ENCODE assay signal across 1 cellular context in the genomic region with DNA sequence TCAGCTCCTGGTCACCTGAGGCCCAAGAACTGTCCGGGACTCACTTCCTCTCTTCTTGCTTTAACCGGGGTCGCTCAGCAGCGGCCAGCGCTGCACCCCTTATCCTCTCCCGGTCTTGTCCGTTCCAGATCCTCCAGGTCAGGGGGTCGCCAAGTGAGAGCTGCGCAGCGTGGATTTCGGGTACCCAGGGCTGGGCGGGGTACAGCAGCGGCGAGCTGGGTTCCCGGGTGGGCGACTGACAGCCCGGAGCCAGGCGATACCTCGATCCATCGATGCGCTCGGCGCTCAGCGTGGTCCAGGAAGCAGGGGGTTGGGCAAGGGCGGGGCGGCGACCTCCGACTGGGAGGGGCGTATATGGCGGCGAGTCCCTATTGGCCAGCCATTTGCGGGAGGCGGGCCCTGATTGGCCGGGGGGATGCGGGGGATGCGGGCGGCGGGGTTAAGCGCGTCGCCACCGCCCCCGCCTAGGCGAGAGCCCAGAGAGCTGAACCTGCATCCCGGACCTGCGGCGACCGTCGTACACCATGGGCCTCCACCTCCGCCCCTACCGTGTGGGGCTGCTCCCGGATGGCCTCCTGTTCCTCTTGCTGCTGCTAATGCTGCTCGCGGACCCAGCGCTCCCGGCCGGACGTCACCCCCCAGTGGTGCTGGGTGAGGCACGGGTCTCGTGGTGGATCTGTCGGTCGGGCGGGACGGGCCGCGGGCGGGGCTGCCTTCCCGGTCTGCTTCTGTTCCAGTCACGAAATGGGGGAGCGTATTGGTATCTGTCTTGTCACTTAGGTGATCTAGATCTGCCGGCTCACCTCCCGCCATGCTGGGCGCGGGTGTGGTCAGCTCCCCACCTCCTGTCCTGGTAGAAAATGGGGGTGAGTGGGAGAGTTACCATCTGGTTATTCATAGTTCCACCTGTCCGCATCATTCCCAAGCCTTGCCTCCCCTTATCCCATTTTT.
A peak's percentile ranks its signal among the peaks of the same experiment; 100 is the strongest.
TF ChIP-seq lines count a peak whose summit lies in the region.

A gene with protein sequence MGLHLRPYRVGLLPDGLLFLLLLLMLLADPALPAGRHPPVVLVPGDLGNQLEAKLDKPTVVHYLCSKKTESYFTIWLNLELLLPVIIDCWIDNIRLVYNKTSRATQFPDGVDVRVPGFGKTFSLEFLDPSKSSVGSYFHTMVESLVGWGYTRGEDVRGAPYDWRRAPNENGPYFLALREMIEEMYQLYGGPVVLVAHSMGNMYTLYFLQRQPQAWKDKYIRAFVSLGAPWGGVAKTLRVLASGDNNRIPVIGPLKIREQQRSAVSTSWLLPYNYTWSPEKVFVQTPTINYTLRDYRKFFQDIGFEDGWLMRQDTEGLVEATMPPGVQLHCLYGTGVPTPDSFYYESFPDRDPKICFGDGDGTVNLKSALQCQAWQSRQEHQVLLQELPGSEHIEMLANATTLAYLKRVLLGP (plus strand): TSS at position 471 of the 951 bp plus-strand sequence. CDS start 54 bp downstream, at position 525.

TF ChIP-seq in HepG2, 621 proteins besides CTCF, POLR2A, EP300 and RAD21 (continued from another document and continues in another):
- TF ChIP-seq PTBP1 (IDR thresholded peaks at IDR 0.05; ENCODE audit: low read depth, low read length, poor library complexity, severe bottlenecking) (peak; percentile 73), CREM (IDR thresholded peaks at IDR 0.05) (peak; percentile 56), CREM (CRISPR knock-in tag; IDR thresholded peaks at IDR 0.05) (no peak), EHMT2 (IDR thresholded peaks at IDR 0.05; ENCODE audit: borderline replicate concordance, low read depth, low read length) (no peak), SMARCC2 (IDR thresholded peaks at IDR 0.05) (no peak), NR1H2 (CRISPR knock-in tag; IDR thresholded peaks at IDR 0.05; ENCODE audit: borderline replicate concordance, low read depth) (no peak), ZNF136 (CRISPR knock-in tag; IDR thresholded peaks at IDR 0.05; ENCODE audit: low read depth) (0 out of 2 replicates have a peak, but pooled peaks have one; percentile 59), SRSF9 (IDR thresholded peaks at IDR 0.05; ENCODE audit: borderline replicate concordance, insufficient read depth, low read depth, low read length, poor library complexity, severe bottlenecking) (no peak), KLF16 (CRISPR knock-in tag; IDR thresholded peaks at IDR 0.05) (peak in 1 of 2 experiments; percentile 64; a peak in 1 of 4 replicates), SOX5 (CRISPR knock-in tag; IDR thresholded peaks at IDR 0.05; ENCODE audit: borderline replicate concordance) (no peak), ZNF792 (CRISPR knock-in tag; IDR thresholded peaks at IDR 0.05) (peak; percentile 60), ZNF737 (CRISPR knock-in tag; IDR thresholded peaks at IDR 0.05; ENCODE audit: borderline replicate concordance) (no peak), NFKBIZ (CRISPR knock-in tag; IDR thresholded peaks at IDR 0.05) (peak; percentile 32; the same call in 1 of the 2 replicates), ZNF570 (CRISPR knock-in tag; IDR thresholded peaks at IDR 0.05; ENCODE audit: borderline replicate concordance) (no peak), RFX5 (IDR thresholded peaks at IDR 0.05; ENCODE audit: low read depth, low read length) (no peak), ZNF337 (CRISPR knock-in tag; IDR thresholded peaks at IDR 0.05; ENCODE audit: borderline replicate concordance, low read depth) (no peak; the same call in 1 of the 2 replicates), CEBPG (CRISPR knock-in tag; IDR thresholded peaks at IDR 0.05) (peak; percentile 72), MTF1 (CRISPR knock-in tag; IDR thresholded peaks at IDR 0.05) (no peak), CBX5 (CRISPR knock-in tag; IDR thresholded peaks at IDR 0.05; ENCODE audit: borderline replicate concordance) (peak; percentile 55), RARG (CRISPR knock-in tag; IDR thresholded peaks at IDR 0.05; ENCODE audit: low read depth) (no peak), NFYB (CRISPR knock-in tag; IDR thresholded peaks at IDR 0.05) (peak; percentile 91), CCDC6 (CRISPR knock-in tag; IDR thresholded peaks at IDR 0.05) (peak; percentile 41; the same call in 1 of the 2 replicates), SCMH1 (CRISPR knock-in tag; IDR thresholded peaks at IDR 0.05; ENCODE audit: borderline replicate concordance) (no peak), NFATC3 (CRISPR knock-in tag; IDR thresholded peaks at IDR 0.05) (no peak), ZFP36L1 (CRISPR knock-in tag; IDR thresholded peaks at IDR 0.05) (no peak), FOXO1 (CRISPR knock-in tag; IDR thresholded peaks at IDR 0.05) (0 out of 2 replicates have a peak, but pooled peaks have one; percentile 31), ZSCAN12 (CRISPR knock-in tag; IDR thresholded peaks at IDR 0.05) (no peak), HNRNPH1 (optimal IDR thresholded peaks at IDR 0.05; ENCODE audit: low read depth, low read length) (no peak)
- TF ChIP-seq, protein P1, sequence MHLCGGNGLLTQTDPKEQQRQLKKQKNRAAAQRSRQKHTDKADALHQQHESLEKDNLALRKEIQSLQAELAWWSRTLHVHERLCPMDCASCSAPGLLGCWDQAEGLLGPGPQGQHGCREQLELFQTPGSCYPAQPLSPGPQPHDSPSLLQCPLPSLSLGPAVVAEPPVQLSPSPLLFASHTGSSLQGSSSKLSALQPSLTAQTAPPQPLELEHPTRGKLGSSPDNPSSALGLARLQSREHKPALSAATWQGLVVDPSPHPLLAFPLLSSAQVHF (CRISPR knock-in tag; IDR thresholded peaks at IDR 0.05): 0 out of 2 replicates have a peak, but pooled peaks have one; percentile 68
- TF ChIP-seq, protein P2, sequence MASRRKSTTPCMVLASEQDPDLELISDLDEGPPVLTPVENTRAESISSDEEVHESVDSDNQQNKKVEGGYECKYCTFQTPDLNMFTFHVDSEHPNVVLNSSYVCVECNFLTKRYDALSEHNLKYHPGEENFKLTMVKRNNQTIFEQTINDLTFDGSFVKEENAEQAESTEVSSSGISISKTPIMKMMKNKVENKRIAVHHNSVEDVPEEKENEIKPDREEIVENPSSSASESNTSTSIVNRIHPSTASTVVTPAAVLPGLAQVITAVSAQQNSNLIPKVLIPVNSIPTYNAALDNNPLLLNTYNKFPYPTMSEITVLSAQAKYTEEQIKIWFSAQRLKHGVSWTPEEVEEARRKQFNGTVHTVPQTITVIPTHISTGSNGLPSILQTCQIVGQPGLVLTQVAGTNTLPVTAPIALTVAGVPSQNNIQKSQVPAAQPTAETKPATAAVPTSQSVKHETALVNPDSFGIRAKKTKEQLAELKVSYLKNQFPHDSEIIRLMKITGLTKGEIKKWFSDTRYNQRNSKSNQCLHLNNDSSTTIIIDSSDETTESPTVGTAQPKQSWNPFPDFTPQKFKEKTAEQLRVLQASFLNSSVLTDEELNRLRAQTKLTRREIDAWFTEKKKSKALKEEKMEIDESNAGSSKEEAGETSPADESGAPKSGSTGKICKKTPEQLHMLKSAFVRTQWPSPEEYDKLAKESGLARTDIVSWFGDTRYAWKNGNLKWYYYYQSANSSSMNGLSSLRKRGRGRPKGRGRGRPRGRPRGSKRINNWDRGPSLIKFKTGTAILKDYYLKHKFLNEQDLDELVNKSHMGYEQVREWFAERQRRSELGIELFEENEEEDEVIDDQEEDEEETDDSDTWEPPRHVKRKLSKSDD (CRISPR knock-in tag; IDR thresholded peaks at IDR 0.05; ENCODE audit: low read depth): peak; percentile 73; the same call in 1 of the 2 replicates
- TF ChIP-seq, protein P3, sequence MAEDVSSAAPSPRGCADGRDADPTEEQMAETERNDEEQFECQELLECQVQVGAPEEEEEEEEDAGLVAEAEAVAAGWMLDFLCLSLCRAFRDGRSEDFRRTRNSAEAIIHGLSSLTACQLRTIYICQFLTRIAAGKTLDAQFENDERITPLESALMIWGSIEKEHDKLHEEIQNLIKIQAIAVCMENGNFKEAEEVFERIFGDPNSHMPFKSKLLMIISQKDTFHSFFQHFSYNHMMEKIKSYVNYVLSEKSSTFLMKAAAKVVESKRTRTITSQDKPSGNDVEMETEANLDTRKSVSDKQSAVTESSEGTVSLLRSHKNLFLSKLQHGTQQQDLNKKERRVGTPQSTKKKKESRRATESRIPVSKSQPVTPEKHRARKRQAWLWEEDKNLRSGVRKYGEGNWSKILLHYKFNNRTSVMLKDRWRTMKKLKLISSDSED (CRISPR knock-in tag; IDR thresholded peaks at IDR 0.05): no peak
- TF ChIP-seq, protein P4, sequence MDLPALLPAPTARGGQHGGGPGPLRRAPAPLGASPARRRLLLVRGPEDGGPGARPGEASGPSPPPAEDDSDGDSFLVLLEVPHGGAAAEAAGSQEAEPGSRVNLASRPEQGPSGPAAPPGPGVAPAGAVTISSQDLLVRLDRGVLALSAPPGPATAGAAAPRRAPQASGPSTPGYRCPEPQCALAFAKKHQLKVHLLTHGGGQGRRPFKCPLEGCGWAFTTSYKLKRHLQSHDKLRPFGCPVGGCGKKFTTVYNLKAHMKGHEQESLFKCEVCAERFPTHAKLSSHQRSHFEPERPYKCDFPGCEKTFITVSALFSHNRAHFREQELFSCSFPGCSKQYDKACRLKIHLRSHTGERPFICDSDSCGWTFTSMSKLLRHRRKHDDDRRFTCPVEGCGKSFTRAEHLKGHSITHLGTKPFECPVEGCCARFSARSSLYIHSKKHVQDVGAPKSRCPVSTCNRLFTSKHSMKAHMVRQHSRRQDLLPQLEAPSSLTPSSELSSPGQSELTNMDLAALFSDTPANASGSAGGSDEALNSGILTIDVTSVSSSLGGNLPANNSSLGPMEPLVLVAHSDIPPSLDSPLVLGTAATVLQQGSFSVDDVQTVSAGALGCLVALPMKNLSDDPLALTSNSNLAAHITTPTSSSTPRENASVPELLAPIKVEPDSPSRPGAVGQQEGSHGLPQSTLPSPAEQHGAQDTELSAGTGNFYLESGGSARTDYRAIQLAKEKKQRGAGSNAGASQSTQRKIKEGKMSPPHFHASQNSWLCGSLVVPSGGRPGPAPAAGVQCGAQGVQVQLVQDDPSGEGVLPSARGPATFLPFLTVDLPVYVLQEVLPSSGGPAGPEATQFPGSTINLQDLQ (CRISPR knock-in tag; IDR thresholded peaks at IDR 0.05): no peak
- TF ChIP-seq, protein P5, sequence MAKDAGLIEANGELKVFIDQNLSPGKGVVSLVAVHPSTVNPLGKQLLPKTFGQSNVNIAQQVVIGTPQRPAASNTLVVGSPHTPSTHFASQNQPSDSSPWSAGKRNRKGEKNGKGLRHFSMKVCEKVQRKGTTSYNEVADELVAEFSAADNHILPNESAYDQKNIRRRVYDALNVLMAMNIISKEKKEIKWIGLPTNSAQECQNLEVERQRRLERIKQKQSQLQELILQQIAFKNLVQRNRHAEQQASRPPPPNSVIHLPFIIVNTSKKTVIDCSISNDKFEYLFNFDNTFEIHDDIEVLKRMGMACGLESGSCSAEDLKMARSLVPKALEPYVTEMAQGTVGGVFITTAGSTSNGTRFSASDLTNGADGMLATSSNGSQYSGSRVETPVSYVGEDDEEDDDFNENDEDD (CRISPR knock-in tag; IDR thresholded peaks at IDR 0.05; ENCODE audit: borderline replicate concordance): peak; percentile 71; the same call in 1 of the 2 replicates
- TF ChIP-seq, protein P6, sequence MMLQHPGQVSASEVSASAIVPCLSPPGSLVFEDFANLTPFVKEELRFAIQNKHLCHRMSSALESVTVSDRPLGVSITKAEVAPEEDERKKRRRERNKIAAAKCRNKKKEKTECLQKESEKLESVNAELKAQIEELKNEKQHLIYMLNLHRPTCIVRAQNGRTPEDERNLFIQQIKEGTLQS (CRISPR knock-in tag; IDR thresholded peaks at IDR 0.05): no peak
- TF ChIP-seq, protein P7, sequence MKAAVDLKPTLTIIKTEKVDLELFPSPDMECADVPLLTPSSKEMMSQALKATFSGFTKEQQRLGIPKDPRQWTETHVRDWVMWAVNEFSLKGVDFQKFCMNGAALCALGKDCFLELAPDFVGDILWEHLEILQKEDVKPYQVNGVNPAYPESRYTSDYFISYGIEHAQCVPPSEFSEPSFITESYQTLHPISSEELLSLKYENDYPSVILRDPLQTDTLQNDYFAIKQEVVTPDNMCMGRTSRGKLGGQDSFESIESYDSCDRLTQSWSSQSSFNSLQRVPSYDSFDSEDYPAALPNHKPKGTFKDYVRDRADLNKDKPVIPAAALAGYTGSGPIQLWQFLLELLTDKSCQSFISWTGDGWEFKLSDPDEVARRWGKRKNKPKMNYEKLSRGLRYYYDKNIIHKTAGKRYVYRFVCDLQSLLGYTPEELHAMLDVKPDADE (CRISPR knock-in tag; IDR thresholded peaks at IDR 0.05): 0 out of 2 replicates have a peak, but pooled peaks have one; percentile 28
- TF ChIP-seq, protein P8, sequence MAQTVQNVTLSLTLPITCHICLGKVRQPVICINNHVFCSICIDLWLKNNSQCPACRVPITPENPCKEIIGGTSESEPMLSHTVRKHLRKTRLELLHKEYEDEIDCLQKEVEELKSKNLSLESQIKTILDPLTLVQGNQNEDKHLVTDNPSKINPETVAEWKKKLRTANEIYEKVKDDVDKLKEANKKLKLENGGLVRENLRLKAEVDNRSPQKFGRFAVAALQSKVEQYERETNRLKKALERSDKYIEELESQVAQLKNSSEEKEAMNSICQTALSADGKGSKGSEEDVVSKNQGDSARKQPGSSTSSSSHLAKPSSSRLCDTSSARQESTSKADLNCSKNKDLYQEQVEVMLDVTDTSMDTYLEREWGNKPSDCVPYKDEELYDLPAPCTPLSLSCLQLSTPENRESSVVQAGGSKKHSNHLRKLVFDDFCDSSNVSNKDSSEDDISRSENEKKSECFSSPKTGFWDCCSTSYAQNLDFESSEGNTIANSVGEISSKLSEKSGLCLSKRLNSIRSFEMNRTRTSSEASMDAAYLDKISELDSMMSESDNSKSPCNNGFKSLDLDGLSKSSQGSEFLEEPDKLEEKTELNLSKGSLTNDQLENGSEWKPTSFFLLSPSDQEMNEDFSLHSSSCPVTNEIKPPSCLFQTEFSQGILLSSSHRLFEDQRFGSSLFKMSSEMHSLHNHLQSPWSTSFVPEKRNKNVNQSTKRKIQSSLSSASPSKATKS (CRISPR knock-in tag; IDR thresholded peaks at IDR 0.05): no peak
- TF ChIP-seq, protein P9, sequence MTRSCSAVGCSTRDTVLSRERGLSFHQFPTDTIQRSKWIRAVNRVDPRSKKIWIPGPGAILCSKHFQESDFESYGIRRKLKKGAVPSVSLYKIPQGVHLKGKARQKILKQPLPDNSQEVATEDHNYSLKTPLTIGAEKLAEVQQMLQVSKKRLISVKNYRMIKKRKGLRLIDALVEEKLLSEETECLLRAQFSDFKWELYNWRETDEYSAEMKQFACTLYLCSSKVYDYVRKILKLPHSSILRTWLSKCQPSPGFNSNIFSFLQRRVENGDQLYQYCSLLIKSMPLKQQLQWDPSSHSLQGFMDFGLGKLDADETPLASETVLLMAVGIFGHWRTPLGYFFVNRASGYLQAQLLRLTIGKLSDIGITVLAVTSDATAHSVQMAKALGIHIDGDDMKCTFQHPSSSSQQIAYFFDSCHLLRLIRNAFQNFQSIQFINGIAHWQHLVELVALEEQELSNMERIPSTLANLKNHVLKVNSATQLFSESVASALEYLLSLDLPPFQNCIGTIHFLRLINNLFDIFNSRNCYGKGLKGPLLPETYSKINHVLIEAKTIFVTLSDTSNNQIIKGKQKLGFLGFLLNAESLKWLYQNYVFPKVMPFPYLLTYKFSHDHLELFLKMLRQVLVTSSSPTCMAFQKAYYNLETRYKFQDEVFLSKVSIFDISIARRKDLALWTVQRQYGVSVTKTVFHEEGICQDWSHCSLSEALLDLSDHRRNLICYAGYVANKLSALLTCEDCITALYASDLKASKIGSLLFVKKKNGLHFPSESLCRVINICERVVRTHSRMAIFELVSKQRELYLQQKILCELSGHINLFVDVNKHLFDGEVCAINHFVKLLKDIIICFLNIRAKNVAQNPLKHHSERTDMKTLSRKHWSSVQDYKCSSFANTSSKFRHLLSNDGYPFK (CRISPR knock-in tag; IDR thresholded peaks at IDR 0.05; ENCODE audit: borderline replicate concordance): peak; percentile 82
